ENCODE assay signal across 17 cellular contexts in the genomic region with DNA sequence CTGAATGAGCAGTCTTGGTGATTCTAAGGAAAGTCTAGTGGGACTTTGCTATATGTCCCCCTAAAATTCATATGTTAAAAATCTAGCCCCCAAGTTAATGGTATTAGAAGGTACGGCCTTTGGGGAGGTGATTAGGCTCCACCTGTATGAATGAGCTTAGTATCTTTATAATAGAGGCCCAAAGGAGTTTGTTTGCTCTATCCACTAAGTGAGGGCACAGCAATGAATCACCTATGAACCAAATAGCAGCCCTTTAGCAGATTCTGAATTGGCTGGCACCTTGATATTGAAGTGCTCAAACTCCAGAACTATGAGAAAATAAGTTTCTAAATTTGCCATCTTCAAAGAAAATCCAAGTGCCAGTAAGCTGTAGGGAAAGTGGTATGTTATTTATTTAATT.
A peak's percentile ranks its signal among the peaks of the same experiment; 100 is the strongest.
DNase-seq lines count a peak whose midpoint lies in the region; ATAC-seq and TF ChIP-seq lines count a peak whose summit lies in the region.
"Had no signal": no experiment of that assay in that cellular context is flagged by ENCODE, and none has a peak within 500 bp of the region (broad histone marks: within the 10 kb centered on the region; RNA-seq: fewer than 3 reads in every experiment).

No MANE protein-coding gene starts in this region.

- no peak for TF ChIP-seq POLR2A in HCT116 (IDR thresholded peaks at IDR 0.05; ENCODE audit: borderline replicate concordance, extremely low read depth, insufficient read depth, insufficient read length)
- TF ChIP-seq POLR2A in uterus (IDR thresholded peaks at IDR 0.05): no peak

- no peak overlapping the region for H3K4me2 ChIP-seq in HCT116 (ENCODE audit: low read length)

- ATAC-seq in HCT116 (no peak), lower lobe of right lung (peak; percentile 35 to 90), HG02798 (IDR thresholded peaks at IDR 0.05; ENCODE audit: poor library complexity, unreplicated experiment) (no peak)

- TF ChIP-seq CTCF in HCT116 (IDR thresholded peaks at IDR 0.05 in 2 of 3, conservative IDR thresholded peaks at IDR 0.05 in 1 of 3; ENCODE audit: borderline replicate concordance in 1 of 3, insufficient read depth in 1 of 3, low read depth in 2 of 3, low read length in 2 of 3) (no peak), lower lobe of right lung (IDR thresholded peaks at IDR 0.05) (no peak), uterus (IDR thresholded peaks at IDR 0.05) (no peak)

- no peak overlapping the region for H3K9ac ChIP-seq in HCT116 (ENCODE audit: low read length)

- no peaks in the 10 kb centered on the region for H3K9me2 ChIP-seq in HCT116 (ENCODE audit: insufficient read depth)

- CTCF ChIA-PET in HCT116 (lab: Charles Lee): interaction anchor here (2.0 kb wide), 1 partner anchor 10 kb away, joined by 5 read pairs; no protein-coding TSS in a partner anchor
- CTCF ChIA-PET in HEK293T (lab: Yijun Ruan, JAX): no interaction called here

- no peaks in the 10 kb centered on the region for H3K36me3 ChIP-seq in HCT116 (ENCODE audit: control insufficient read depth in 1 of 2, insufficient read depth in 2 of 2, low read length in 2 of 2)
- no peaks in the 10 kb centered on the region for H3K36me3 ChIP-seq in lower lobe of right lung
- no peaks in the 10 kb centered on the region for H3K36me3 ChIP-seq in uterus
- H3K36me3 ChIP-seq: MG63 had no signal

- intact Hi-C loops in HCT116 (cut with micrococcal nuclease) (no loop called here), lower lobe of right lung (cut with DNase I) (no loop called here), uterus (cut with DNase I; ENCODE audit: low total_unique reads) (no loop called here)

- H3K4me1 ChIP-seq in HCT116 (ENCODE audit: control insufficient read depth in 1 of 2, insufficient read depth in 2 of 2, low read length in 2 of 2): no peaks in the 10 kb centered on the region
- H3K4me1 ChIP-seq in lower lobe of right lung: no peaks in the 10 kb centered on the region
- H3K4me1 ChIP-seq in uterus: no peaks in the 10 kb centered on the region

- H3K9me3 ChIP-seq in HCT116 (ENCODE audit: control insufficient read depth in 1 of 2, insufficient read depth in 1 of 2, low read depth in 1 of 2, low read length in 2 of 2): no peaks in the 10 kb centered on the region
- no peaks in the 10 kb centered on the region for H3K9me3 ChIP-seq in lower lobe of right lung
- no peaks in the 10 kb centered on the region for H3K9me3 ChIP-seq in uterus
- H3K9me3 ChIP-seq: MG63 had no signal

- RAD21 ChIA-PET in HCT116 (lab: Charles Lee; ENCODE audit: low non-redundant PET in 1 of 2, low total read pairs in 2 of 2, uncharacterized antibody in 2 of 2, unreplicated experiment in 2 of 2): no interaction called here

- no peaks in the 10 kb centered on the region for H3K79me2 ChIP-seq in HCT116 (ENCODE audit: insufficient read depth, low read length)

- POLR2A ChIA-PET in HCT116 (lab: Charles Lee): no interaction called here
- POLR2A ChIA-PET in HEK293T (lab: Yijun Ruan, JAX): no interaction called here

- DNase-seq in HCT116 (ENCODE audit: low read depth, low spot score) (no peak), NCI-H69 (lab: John Stamatoyannopoulos, UW) (peak; percentile 53), lower lobe of right lung (no peak), uterus (no peak), HEK293T (ENCODE audit: extremely low spot score) (no peak)
- no peak for DNase-seq in activated CD8-positive, alpha-beta memory T cell treated with anti-CD3 and anti-CD28 coated beads, Interleukin-2, amount 50 U/mL, for 4 hours
- DNase-seq: ACHN, AML-193, DND-41, Kasumi-1, MG63, NCI-H1105, NCI-H187 treated with DMSO at 0.1 percent for 48 hours, Right ventricle myocardium superior, SW 1271 had no signal

- no peaks in the 10 kb centered on the region for H3K27me3 ChIP-seq in HCT116 (ENCODE audit: insufficient read depth, low read length)
- no peaks in the 10 kb centered on the region for H3K27me3 ChIP-seq in lower lobe of right lung (ENCODE audit: low read depth)
- H3K27me3 ChIP-seq in uterus: no peaks in the 10 kb centered on the region
- H3K27me3 ChIP-seq: MG63 had no signal

- no TSS peak for BruUV-seq in HCT116 (replicated peaks; lab: Mats Ljungman, UMichigan)

- TF ChIP-seq RAD21 in HCT116 (IDR thresholded peaks at IDR 0.05; ENCODE audit: low read depth): no peak

- no peaks in the 10 kb centered on the region for H4K20me1 ChIP-seq in HCT116 (ENCODE audit: insufficient read depth)

- no peak overlapping the region for H3K4me3 ChIP-seq in HCT116 (replicated peaks in 1 of 2; ENCODE audit: low read depth in 1 of 2, low read length in 2 of 2)
- no peak overlapping the region for H3K4me3 ChIP-seq in lower lobe of right lung
- no peak overlapping the region for H3K4me3 ChIP-seq in uterus
- H3K4me3 ChIP-seq: MG63 had no signal

- peak overlapping the region; percentile 12 for H2AFZ ChIP-seq in HCT116 (ENCODE audit: low read depth, low read length, poor library complexity, severe bottlenecking)

- H3K27ac ChIP-seq in HCT116 (ENCODE audit: low read depth, low read length) (no peak overlapping the region), lower lobe of right lung (peak overlapping the region; percentile 14), uterus (peak overlapping the region; percentile 39 to 70)
- H3K27ac ChIP-seq: HL-60 had no signal

TF ChIP-seq in HCT116, 20 proteins besides CTCF, POLR2A, EP300 and RAD21 (continues in another document):
- TF ChIP-seq POLR2AphosphoS5 (IDR thresholded peaks at IDR 0.05; ENCODE audit: low read depth, low read length) (no peak), SP1 (IDR thresholded peaks at IDR 0.05; ENCODE audit: low read depth) (no peak)
- TF ChIP-seq, protein P1, sequence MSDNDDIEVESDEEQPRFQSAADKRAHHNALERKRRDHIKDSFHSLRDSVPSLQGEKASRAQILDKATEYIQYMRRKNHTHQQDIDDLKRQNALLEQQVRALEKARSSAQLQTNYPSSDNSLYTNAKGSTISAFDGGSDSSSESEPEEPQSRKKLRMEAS (IDR thresholded peaks at IDR 0.05): no peak
- TF ChIP-seq, protein P2, sequence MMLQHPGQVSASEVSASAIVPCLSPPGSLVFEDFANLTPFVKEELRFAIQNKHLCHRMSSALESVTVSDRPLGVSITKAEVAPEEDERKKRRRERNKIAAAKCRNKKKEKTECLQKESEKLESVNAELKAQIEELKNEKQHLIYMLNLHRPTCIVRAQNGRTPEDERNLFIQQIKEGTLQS (IDR thresholded peaks at IDR 0.05): no peak

TF ChIP-seq in HEK293T, 16 proteins besides CTCF, POLR2A, EP300 and RAD21:
- TF ChIP-seq, protein P3, sequence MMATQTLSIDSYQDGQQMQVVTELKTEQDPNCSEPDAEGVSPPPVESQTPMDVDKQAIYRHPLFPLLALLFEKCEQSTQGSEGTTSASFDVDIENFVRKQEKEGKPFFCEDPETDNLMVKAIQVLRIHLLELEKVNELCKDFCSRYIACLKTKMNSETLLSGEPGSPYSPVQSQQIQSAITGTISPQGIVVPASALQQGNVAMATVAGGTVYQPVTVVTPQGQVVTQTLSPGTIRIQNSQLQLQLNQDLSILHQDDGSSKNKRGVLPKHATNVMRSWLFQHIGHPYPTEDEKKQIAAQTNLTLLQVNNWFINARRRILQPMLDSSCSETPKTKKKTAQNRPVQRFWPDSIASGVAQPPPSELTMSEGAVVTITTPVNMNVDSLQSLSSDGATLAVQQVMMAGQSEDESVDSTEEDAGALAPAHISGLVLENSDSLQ (IDR thresholded peaks at IDR 0.05): no peak
- no peak for TF ChIP-seq ARNT (IDR thresholded peaks at IDR 0.05)
- TF ChIP-seq TARDBP (IDR thresholded peaks at IDR 0.05): no peak
- TF ChIP-seq CTBP1 (IDR thresholded peaks at IDR 0.05; ENCODE audit: borderline replicate concordance): no peak
- no peak for TF ChIP-seq L3MBTL2 (conservative IDR thresholded peaks at IDR 0.05)
- no peak for TF ChIP-seq SP1 (IDR thresholded peaks at IDR 0.05)
- no peak for TF ChIP-seq SUZ12 (IDR thresholded peaks at IDR 0.05)
- TF ChIP-seq FOXK2 (IDR thresholded peaks at IDR 0.05): no peak
- TF ChIP-seq FOXA1 (IDR thresholded peaks at IDR 0.05): no peak
- no peak for TF ChIP-seq HDGF (IDR thresholded peaks at IDR 0.05; ENCODE audit: borderline replicate concordance)
- TF ChIP-seq FOXM1 (IDR thresholded peaks at IDR 0.05; ENCODE audit: borderline replicate concordance): no peak

Comparison
In these comparisons a context has a peak if more than half of its experiments do, and no peak if none do; other contexts are left out.
1. ATAC-seq: peak in lower lobe of right lung (2 of 2); none in HCT116 (single experiment) and HG02798 (single experiment).